Comparison of ENCODE assay signal across 7 cellular contexts in the genomic region with DNA sequence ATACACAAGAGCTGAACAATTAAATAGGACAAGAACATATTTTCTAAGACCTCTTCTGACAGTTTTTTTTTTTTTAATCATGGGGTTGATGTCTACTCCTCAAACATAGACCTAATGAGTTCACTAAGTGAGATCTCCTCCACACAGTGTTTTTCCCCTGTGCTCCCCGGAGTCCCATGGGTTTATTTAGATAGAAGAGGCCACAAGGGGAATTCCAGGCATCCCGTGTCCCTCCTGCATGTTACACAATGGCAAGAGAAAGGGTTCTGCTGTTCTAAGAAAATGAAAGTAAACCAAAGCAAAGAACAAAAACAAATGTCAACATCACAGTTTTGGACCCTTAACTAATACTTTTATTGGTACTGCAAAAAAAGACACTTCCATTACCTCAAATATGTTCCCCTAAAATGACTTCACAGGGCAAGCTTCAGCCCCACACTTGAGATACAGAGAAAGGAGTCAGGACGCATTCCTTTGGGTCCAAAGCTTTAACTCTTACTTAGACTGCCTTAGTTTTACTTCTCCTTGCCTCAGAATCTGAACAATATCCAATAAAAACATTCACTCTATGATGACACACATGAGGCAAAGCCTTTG. TPM values are rescaled to one million over a fixed set of nuclear protein-coding genes. Genes with fewer than 3 reads are reported as not detected.
A peak's percentile ranks its signal among the peaks of the same experiment; 100 is the strongest.
DNase-seq lines count a peak whose midpoint lies in the region; ATAC-seq, FAIRE-seq and TF ChIP-seq lines count a peak whose summit lies in the region.
"Not testable (repeated sequence)": the region's sequence is repeated elsewhere in the genome, so short reads cannot be mapped to it uniquely, and the experiment has no call there.

No MANE protein-coding gene starts in this region.

- CTCF ChIA-PET in GM12878 (lab: Yijun Ruan, JAX): interaction anchor here (0.6 kb wide), 1 partner anchor 464 kb away, joined by 3 read pairs; no protein-coding TSS in a partner anchor

- RAD21 ChIA-PET in GM12878 (lab: Charles Lee; ENCODE audit: unreplicated experiment): interaction anchor here (1.1 kb wide), 1 partner anchor 38 kb away, joined by 8 read pairs; a partner anchor contains a TSS

- in situ Hi-C loops in GM12878 (cut with MboI): not testable (repeated sequence)

- TF ChIP-seq POLR2A in GM12878 (IDR thresholded peaks at IDR 0.05; ENCODE audit: low read depth, low read length): not testable (repeated sequence)

- H3K9ac ChIP-seq in KMS-11; GM12878 (ENCODE audit: control insufficient read depth, insufficient read depth, low read length): not testable (repeated sequence)

- TF ChIP-seq RAD21 in GM12878 (IDR thresholded peaks at IDR 0.05; ENCODE audit: insufficient read depth, low read depth, low read length): not testable (repeated sequence)

- 37% methylated on average over 1 of the region's 3 CpGs for WGBS in GM12878 (ENCODE audit: insufficient coverage, insufficient replicate concordance, low lambda C conversion rate, missing lambda C conversion rate)

- FAIRE-seq in GM12878 (lab: Jason Lieb, UNC): not testable (repeated sequence)

- DNase-seq in GM12878 (ENCODE audit: low read depth, low spot score); mucosa of descending colon: not testable (repeated sequence)

- not testable (repeated sequence) for H3K4me3 ChIP-seq in KMS-11 (IDR thresholded peaks at IDR 0.05; ENCODE audit: insufficient read depth, low read depth, low read length); GM12878; mucosa of descending colon

- H3K27ac ChIP-seq in KMS-11: not testable (repeated sequence)
- H3K27ac ChIP-seq in GM12878 (ENCODE audit: control insufficient read depth, insufficient read depth): peak overlapping the region; percentile 68

- POLR2A ChIA-PET in GM12878 (lab: Charles Lee): interaction anchor here (0.6 kb wide), 1 partner anchor 115 kb away, joined by 3 read pairs; no protein-coding TSS in a partner anchor

- SMC1A ChIA-PET in GM12878 (lab: Charles Lee; ENCODE audit: uncharacterized antibody, unreplicated experiment): interaction anchor here (0.6 to 0.7 kb wide), 3 partner anchors 82 to 251 kb away, joined by 3 to 4 read pairs (median 3); no protein-coding TSS in a partner anchor

- H3K79me2 ChIP-seq in KMS-11 (ENCODE audit: insufficient read depth, low read depth); GM12878 (ENCODE audit: control insufficient read depth, insufficient read depth, low read length): not testable (repeated sequence)

- BruUV-seq in GM12878 (replicated peaks; lab: Mats Ljungman, UMichigan): not testable (repeated sequence)

- H3K27me3 ChIP-seq in KMS-11 (ENCODE audit: insufficient read depth, low read depth); GM12878 (replicated peaks in 1 of 2; ENCODE audit: control insufficient read depth in 2 of 2, insufficient read depth in 2 of 2, low read length in 1 of 2): not testable (repeated sequence)

- not testable (repeated sequence) for H4K20me1 ChIP-seq in KMS-11 (ENCODE audit: insufficient read depth); GM12878 (ENCODE audit: control insufficient read depth, insufficient read depth)

- H3K4me1 ChIP-seq in KMS-11 (ENCODE audit: low read depth, poor library complexity, severe bottlenecking): peaks cover 11% of the 10 kb centered on the region
- not testable (repeated sequence) for H3K4me1 ChIP-seq in GM12878 (ENCODE audit: control insufficient read depth, insufficient read depth, low read length); mucosa of descending colon (ENCODE audit: low read depth)

- H3K9me3 ChIP-seq in GM12878 (replicated peaks; ENCODE audit: control insufficient read depth, insufficient read depth, low read length); mucosa of descending colon: not testable (repeated sequence)

- TF ChIP-seq EP300 in GM12878 (IDR thresholded peaks at IDR 0.05; ENCODE audit: borderline replicate concordance in 1 of 2, control insufficient read depth in 1 of 2, low read depth in 2 of 2, low read length in 2 of 2): not testable (repeated sequence)

- H3K36me3 ChIP-seq in KMS-11 (ENCODE audit: insufficient read depth); GM12878 (ENCODE audit: control insufficient read depth in 2 of 2, insufficient read depth in 2 of 2, low read length in 1 of 2); mucosa of descending colon (ENCODE audit: low read depth): not testable (repeated sequence)

- peak overlapping the region; percentile 31; the same call in 1 of the 2 replicates for H2AFZ ChIP-seq in KMS-11 (ENCODE audit: low read depth)
- H2AFZ ChIP-seq in GM12878 (ENCODE audit: control insufficient read depth, low read depth, low read length): peak overlapping the region; percentile 63; the same call in 1 of the 2 replicates

- H3K4me2 ChIP-seq in KMS-11: peak overlapping the region; percentile 34
- H3K4me2 ChIP-seq in GM12878 (ENCODE audit: control insufficient read depth, insufficient read depth): 0 out of 2 replicates have a peak overlapping the region, but pooled peaks have one; percentile 13

- TF ChIP-seq CTCF in KMS-11 (conservative IDR thresholded peaks at IDR 0.05; ENCODE audit: low read depth, low read length); GM12878 (IDR thresholded peaks at IDR 0.05 in 2 of 3, conservative IDR thresholded peaks at IDR 0.05 in 1 of 3; ENCODE audit: control insufficient read depth in 2 of 3, extremely low read depth in 1 of 3, insufficient read depth in 1 of 3, low read depth in 3 of 3, low read length in 3 of 3); mucosa of descending colon (IDR thresholded peaks at IDR 0.05): not testable (repeated sequence)

- intact Hi-C loops in GM12878 (cut with micrococcal nuclease; ENCODE audit: unreplicated experiment); mucosa of descending colon (cut with DNase I, micrococcal nuclease): not testable (repeated sequence)

- ATAC-seq in GM18520 (IDR thresholded peaks at IDR 0.05; ENCODE audit: unreplicated experiment) (peak; percentile 82), GM21360 (IDR thresholded peaks at IDR 0.05; ENCODE audit: unreplicated experiment) (peak; percentile 86), HG02642 (IDR thresholded peaks at IDR 0.05; ENCODE audit: poor library complexity, unreplicated experiment) (peak; percentile 96), HG03108 (IDR thresholded peaks at IDR 0.05; ENCODE audit: unreplicated experiment) (peak; percentile 90), GM12878 (peak; percentile 97), mucosa of descending colon (peak; percentile 41)

TF ChIP-seq in GM12878, 131 proteins besides CTCF, POLR2A, EP300 and RAD21 (continues in another document):
- peak in 1 of 2 experiments; percentile 6; a peak in 1 of 4 replicates for TF ChIP-seq BHLHE40 (IDR thresholded peaks at IDR 0.05; ENCODE audit: borderline replicate concordance in 1 of 2, low read depth in 2 of 2, low read length in 1 of 2)

RNA-seq across cellular contexts. Expression of a gene that starts 16.8 kb away (rescaled TPM):
- total RNA-seq in GM12878 (2013; cell fraction: nucleolus; rRNA removed): 61.1 and 70.8 TPM in 2 replicates
- 21.7 and 24.6 TPM in 2 replicates for total RNA-seq in GM12878 (2014; rRNA removed)
- total RNA-seq in GM12878 (2014; rRNA removed; fragmentation: Illumina TruSeq; extraction: Trizol): 24.0 and 25.6 TPM in 2 replicates
- 27.4 and 28.1 TPM in 2 replicates for total RNA-seq in GM12878 (2021)
- polyA plus RNA-seq in GM12878 (2011; ENCODE audit: low read depth): 17.8 TPM
- polyA plus RNA-seq in GM12878 (2011; rRNA removed): 29.7 and 42.1 TPM in 2 replicates
- 13.3 and 13.8 TPM in 2 replicates for polyA plus RNA-seq in GM12878 (2011; cell fraction: cytosol; rRNA removed)
- polyA plus RNA-seq in GM12878 (2011; cell fraction: nucleus; rRNA removed): 77.0 and 78.8 TPM in 2 replicates
- polyA plus RNA-seq in GM12878 (2012): 21.4 and 21.5 TPM in 2 replicates
- polyA plus RNA-seq in GM12878 (2014; fragmentation: Illumina TruSeq; extraction: Trizol): 30.6 and 39.8 TPM in 2 replicates
- 1 to 10 TPM; 3.3 to 5.6 TPM for polyA plus RNA-seq in GM12878 (2014; fragmentation: Nextera tagmentation; extraction: Ambion mirVana)
- polyA plus RNA-seq in GM12878 (2014; rRNA removed): 18.9 and 20.5 TPM in 2 replicates
- polyA plus RNA-seq in GM12878 (2016; fragmentation: Nextera tagmentation; extraction: Ambion mirVana): 10 to 100 TPM; 20.4 to 24.1 TPM
- polyA minus RNA-seq in GM12878 (2011; rRNA and poly(A)+ RNA removed): 15.3 and 45.4 TPM in 2 replicates
- 5.1 and 8.3 TPM in 2 replicates for polyA minus RNA-seq in GM12878 (2011; cell fraction: cytosol; rRNA and poly(A)+ RNA removed)
- 23.5 and 26.8 TPM in 2 replicates for polyA minus RNA-seq in GM12878 (2011; cell fraction: nucleus; rRNA and poly(A)+ RNA removed)
- 10 to 100 TPM; 52.5 to 88.4 (median 62.1) TPM for total RNA-seq in mucosa of descending colon

RNA-seq across cellular contexts. Expression of a gene that starts 37.7 kb away (rescaled TPM):
- total RNA-seq in GM12878 (2013; cell fraction: nucleolus; rRNA removed): 24.6 and 29.8 TPM in 2 replicates
- total RNA-seq in GM12878 (2014; rRNA removed): 16.2 and 16.3 TPM in 2 replicates
- total RNA-seq in GM12878 (2014; rRNA removed; fragmentation: Illumina TruSeq; extraction: Trizol): 17.4 and 19.4 TPM in 2 replicates
- total RNA-seq in GM12878 (2021): 20.1 and 20.8 TPM in 2 replicates
- polyA plus RNA-seq in GM12878 (2011; ENCODE audit: low read depth): 4.7 TPM
- 6.2 and 8.9 TPM in 2 replicates for polyA plus RNA-seq in GM12878 (2011; rRNA removed)
- polyA plus RNA-seq in GM12878 (2011; cell fraction: cytosol; rRNA removed): 3.1 and 3.5 TPM in 2 replicates
- polyA plus RNA-seq in GM12878 (2011; cell fraction: nucleus; rRNA removed): 3.2 and 5.6 TPM in 2 replicates
- 6.7 and 7.2 TPM in 2 replicates for polyA plus RNA-seq in GM12878 (2012)
- 14.5 and 15.6 TPM in 2 replicates for polyA plus RNA-seq in GM12878 (2014; fragmentation: Illumina TruSeq; extraction: Trizol)
- 1 to 10 TPM; 4.7 to 6.2 TPM for polyA plus RNA-seq in GM12878 (2014; fragmentation: Nextera tagmentation; extraction: Ambion mirVana)
- polyA plus RNA-seq in GM12878 (2014; rRNA removed): 12.4 and 14.4 TPM in 2 replicates
- polyA plus RNA-seq in GM12878 (2016; fragmentation: Nextera tagmentation; extraction: Ambion mirVana): 10 to 100 TPM in 1 of 2 experiments, 1 to 10 TPM in 1; 5.6 to 11.2 TPM
- 7.8 and 13.1 TPM in 2 replicates for polyA minus RNA-seq in GM12878 (2011; rRNA and poly(A)+ RNA removed)
- polyA minus RNA-seq in GM12878 (2011; cell fraction: cytosol; rRNA and poly(A)+ RNA removed): 3.9 and 4.9 TPM in 2 replicates
- 5.9 and 13.4 TPM in 2 replicates for polyA minus RNA-seq in GM12878 (2011; cell fraction: nucleus; rRNA and poly(A)+ RNA removed)
- total RNA-seq in mucosa of descending colon: 10 to 100 TPM; 15.5 to 22.1 (median 21.5) TPM

Comparison
In these comparisons a context has a peak if more than half of its experiments do, and no peak if none do; other contexts are left out.
1. ATAC-seq: peak in every context shown above with its lines; median percentile 97 in GM12878; 96 in HG02642; 90 in HG03108; 86 in GM21360; 82 in GM18520; 41 in mucosa of descending colon.